In genomic region chr13:75480691-75481175, GRCh38 we compare ENCODE assay signal across 8 cellular contexts. TPM values are rescaled to one million over a fixed set of nuclear protein-coding genes. Genes with fewer than 3 reads are reported as not detected.
DNase-seq lines count a peak whose midpoint lies in the region; ATAC-seq, FAIRE-seq and TF ChIP-seq lines count a peak whose summit lies in the region.

No MANE protein-coding gene starts in this region.

- no peak for TF ChIP-seq CTCF in natural killer cell (IDR thresholded peaks at IDR 0.05)

- intact Hi-C loops in natural killer cell (cut with micrococcal nuclease) = loop anchor here (5.0 kb wide), 2 partner anchors 67 to 113 kb away; partner anchors contain the start of gene UCHL3

- H3K4me1 Mint-ChIP-seq in activated CD8-positive, alpha-beta T cell treated with anti-CD3 and anti-CD28 coated beads, Interleukin-2, amount 10 ng/mL, durations not matched to agents 7 days and 5 days (ENCODE audit: low read depth) = peaks cover 13% of the 10 kb centered on the region
- H3K4me1 Mint-ChIP-seq in natural killer cell = peaks cover 16% of the 10 kb centered on the region in 2 donors

- H3K9me3 Mint-ChIP-seq in activated CD8-positive, alpha-beta T cell treated with anti-CD3 and anti-CD28 coated beads, Interleukin-2, amount 10 ng/mL, durations not matched to agents 7 days and 5 days (ENCODE audit: insufficient read depth) = no peaks in the 10 kb centered on the region
- no peaks in the 10 kb centered on the region for H3K9me3 Mint-ChIP-seq in natural killer cell

- CTCF ChIA-PET in activated CD8-positive, alpha-beta T cell treated with anti-CD3 and anti-CD28 coated beads, Interleukin-2, amount 10 ng/mL, durations not matched to agents 7 days and 5 days (lab: Charles Lee) = no interaction called here

- H3K36me3 Mint-ChIP-seq in activated CD8-positive, alpha-beta T cell treated with anti-CD3 and anti-CD28 coated beads, Interleukin-2, amount 10 ng/mL, durations not matched to agents 7 days and 5 days (ENCODE audit: low read depth) = no peaks in the 10 kb centered on the region
- H3K36me3 Mint-ChIP-seq in natural killer cell = no peaks in the 10 kb centered on the region

- ATAC-seq in GM21447 (IDR thresholded peaks at IDR 0.05; ENCODE audit: unreplicated experiment) = peak; percentile 0
- ATAC-seq in activated CD8-positive, alpha-beta T cell treated with anti-CD3 and anti-CD28 coated beads, Interleukin-2, amount 10 ng/mL, durations not matched to agents 7 days and 5 days = no peak
- ATAC-seq in natural killer cell = no peak

- no peak overlapping the region for H3K27ac Mint-ChIP-seq in activated CD8-positive, alpha-beta T cell treated with anti-CD3 and anti-CD28 coated beads, Interleukin-2, amount 10 ng/mL, durations not matched to agents 7 days and 5 days
- no peak overlapping the region for H3K27ac Mint-ChIP-seq in natural killer cell

- no peak for FAIRE-seq in urothelium cell line (lab: Jason Lieb, UNC)

- POLR2A ChIA-PET in activated CD8-positive, alpha-beta T cell treated with anti-CD3 and anti-CD28 coated beads, Interleukin-2, amount 10 ng/mL, durations not matched to agents 7 days and 5 days (lab: Charles Lee) = no interaction called here

- H3K4me3 Mint-ChIP-seq in activated CD8-positive, alpha-beta T cell treated with anti-CD3 and anti-CD28 coated beads, Interleukin-2, amount 10 ng/mL, durations not matched to agents 7 days and 5 days = peak overlapping the region; percentile 77
- peak overlapping the region; percentile 86 for H3K4me3 Mint-ChIP-seq in natural killer cell

- DNase-seq in CMK (ENCODE audit: low read depth) = peak; percentile 61
- peak; percentile 80 for DNase-seq in NCI-H1417 treated with DMSO at 0.1 percent for 48 hours (lab: John Stamatoyannopoulos, UW)
- peak; percentile 43 for DNase-seq in activated CD8-positive, alpha-beta T cell treated with anti-CD3 and anti-CD28 coated beads, Interleukin-2, amount 10 ng/mL, durations not matched to agents 7 days and 5 days
- peak; percentile 45 for DNase-seq in fibroblast of peridontal ligament (ENCODE audit: extremely low read depth)
- DNase-seq in natural killer cell = no peak
- DNase-seq in urothelium cell line (ENCODE audit: low spot score) = peak; percentile 20
- no peak for DNase-seq in activated gamma-delta T cell treated with Interleukin-2 at 50 U/mL for 16 hours

- peaks cover 54% of the 10 kb centered on the region for H3K27me3 Mint-ChIP-seq in activated CD8-positive, alpha-beta T cell treated with anti-CD3 and anti-CD28 coated beads, Interleukin-2, amount 10 ng/mL, durations not matched to agents 7 days and 5 days (ENCODE audit: low read depth)
- peaks cover 29 to 44% of the 10 kb centered on the region in 2 donors for H3K27me3 Mint-ChIP-seq in natural killer cell (ENCODE audit: low read depth in 2 of 2)

RNA-seq across cellular contexts. Expression of gene TBC1D4, which starts 1.2 kb away (rescaled TPM):
- 10 to 100 TPM; 12.7 to 13.4 TPM for total RNA-seq in activated CD8-positive, alpha-beta T cell treated with anti-CD3 and anti-CD28 coated beads, Interleukin-2, amount 10 ng/mL, durations not matched to agents 7 days and 5 days
- total RNA-seq in natural killer cell = 1 to 10 TPM in 2 of 3 donors, under 1 TPM in 1; 0.54 to 5.1 (median 3.7) TPM

RNA-seq across cellular contexts. Expression of gene COMMD6, which starts 56.9 kb away (rescaled TPM):
- 100 to 1,000 TPM; 128 to 130 TPM for total RNA-seq in activated CD8-positive, alpha-beta T cell treated with anti-CD3 and anti-CD28 coated beads, Interleukin-2, amount 10 ng/mL, durations not matched to agents 7 days and 5 days
- 100 to 1,000 TPM; 111 to 149 (median 118) TPM for total RNA-seq in natural killer cell

Comparison
In these comparisons a context has a peak if more than half of its experiments do, and no peak if none do; other contexts are left out.
1. DNase-seq: peak in CMK (single experiment), NCI-H1417 treated with DMSO at 0.1 percent for 48 hours (single experiment), activated CD8-positive, alpha-beta T cell treated with anti-CD3 and anti-CD28 coated beads, Interleukin-2, amount 10 ng/mL, durations not matched to agents 7 days and 5 days (single experiment), fibroblast of peridontal ligament (single experiment) and urothelium cell line (single experiment); none in natural killer cell (single experiment) and activated gamma-delta T cell treated with Interleukin-2 at 50 U/mL for 16 hours (single experiment).